1 cellular context compared by ENCODE assay signal in the genomic region with DNA sequence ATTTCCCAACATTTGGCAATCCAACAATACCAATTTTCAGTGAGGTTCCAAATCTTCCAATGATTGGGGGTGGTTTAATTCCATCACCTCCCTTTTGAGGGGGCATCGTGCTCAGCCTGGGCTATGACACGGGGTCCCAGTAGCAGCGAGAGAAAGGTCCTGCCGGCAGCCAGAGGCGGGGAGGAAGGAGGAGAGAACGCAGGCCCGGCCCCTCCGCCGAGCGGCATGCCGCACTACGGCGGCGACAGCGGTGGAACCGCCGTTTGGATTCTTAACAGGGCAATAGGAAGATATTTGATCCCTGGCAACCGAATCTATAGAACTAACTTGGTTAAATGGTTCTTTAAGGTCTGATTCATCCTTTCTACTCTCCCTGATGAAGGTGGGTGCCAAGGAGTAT.
TF ChIP-seq lines count a peak whose summit lies in the region.

No MANE protein-coding gene starts in this region.

TF ChIP-seq in H1, 55 proteins besides CTCF, POLR2A, EP300 and RAD21:
- TF ChIP-seq, protein P1, sequence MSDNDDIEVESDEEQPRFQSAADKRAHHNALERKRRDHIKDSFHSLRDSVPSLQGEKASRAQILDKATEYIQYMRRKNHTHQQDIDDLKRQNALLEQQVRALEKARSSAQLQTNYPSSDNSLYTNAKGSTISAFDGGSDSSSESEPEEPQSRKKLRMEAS (IDR thresholded peaks at IDR 0.05), result 0 out of 2 replicates have a peak, but pooled peaks have one; percentile 19
- TF ChIP-seq SAP30 (IDR thresholded peaks at IDR 0.05; ENCODE audit: insufficient read depth, insufficient replicate concordance, low read length), result no peak
